Comparison of ENCODE assay signal across 2 cellular contexts in the genomic region with DNA sequence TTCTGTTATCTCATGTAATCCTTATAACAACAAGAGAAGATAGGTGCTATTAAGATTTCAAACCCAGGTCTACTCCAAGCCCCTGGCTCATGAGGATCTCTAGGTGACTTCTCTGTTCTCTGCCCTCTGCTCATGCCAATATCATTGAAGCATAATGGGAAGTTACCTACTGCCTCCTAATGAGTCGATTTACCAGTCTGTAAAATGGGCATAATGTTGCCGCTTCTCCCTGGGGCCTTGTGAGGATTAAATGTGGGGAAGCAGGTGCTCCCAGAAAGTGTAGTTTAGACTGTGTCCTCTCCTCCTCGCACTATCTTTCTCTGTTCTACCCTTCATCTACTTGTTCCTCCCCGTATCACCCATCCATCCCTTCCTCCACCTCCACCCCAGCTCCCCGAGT.
TF ChIP-seq lines count a peak whose summit lies in the region.

No MANE protein-coding gene starts in this region.

TF ChIP-seq in HepG2, 621 proteins besides CTCF, POLR2A, EP300 and RAD21:
- peak; percentile 69; the same call in 1 of the 2 replicates for TF ChIP-seq ZNF629 (CRISPR knock-in tag; conservative IDR thresholded peaks at IDR 0.05)
- TF ChIP-seq ZNF12 (CRISPR knock-in tag; IDR thresholded peaks at IDR 0.05): no peak
TF ChIP-seq in HepG2: peak in this region for 1.

TF ChIP-seq in H1, 55 proteins besides CTCF, POLR2A, EP300 and RAD21:
- no peak for TF ChIP-seq NRF1 (IDR thresholded peaks at IDR 0.05; ENCODE audit: low read depth, low read length)
- TF ChIP-seq RFX5 (IDR thresholded peaks at IDR 0.05; ENCODE audit: borderline replicate concordance, low read depth, low read length): no peak
- no peak for TF ChIP-seq GABPA (IDR thresholded peaks at IDR 0.05; ENCODE audit: borderline replicate concordance, insufficient read depth, low read length)
- peak; percentile 64; the same call in 1 of the 2 replicates for TF ChIP-seq KDM1A (IDR thresholded peaks at IDR 0.05; ENCODE audit: borderline replicate concordance, low read length)
- no peak for TF ChIP-seq CHD7 (IDR thresholded peaks at IDR 0.05; ENCODE audit: insufficient replicate concordance, low read length)
- no peak for TF ChIP-seq SIRT6 (IDR thresholded peaks at IDR 0.05; ENCODE audit: low read length)
- no peak for TF ChIP-seq CHD2 (IDR thresholded peaks at IDR 0.05; ENCODE audit: low read length)
- TF ChIP-seq SAP30 (IDR thresholded peaks at IDR 0.05; ENCODE audit: insufficient read depth, insufficient replicate concordance, low read length): no peak
